Comparison of ENCODE assay signal across 12 cellular contexts in the genomic region with DNA sequence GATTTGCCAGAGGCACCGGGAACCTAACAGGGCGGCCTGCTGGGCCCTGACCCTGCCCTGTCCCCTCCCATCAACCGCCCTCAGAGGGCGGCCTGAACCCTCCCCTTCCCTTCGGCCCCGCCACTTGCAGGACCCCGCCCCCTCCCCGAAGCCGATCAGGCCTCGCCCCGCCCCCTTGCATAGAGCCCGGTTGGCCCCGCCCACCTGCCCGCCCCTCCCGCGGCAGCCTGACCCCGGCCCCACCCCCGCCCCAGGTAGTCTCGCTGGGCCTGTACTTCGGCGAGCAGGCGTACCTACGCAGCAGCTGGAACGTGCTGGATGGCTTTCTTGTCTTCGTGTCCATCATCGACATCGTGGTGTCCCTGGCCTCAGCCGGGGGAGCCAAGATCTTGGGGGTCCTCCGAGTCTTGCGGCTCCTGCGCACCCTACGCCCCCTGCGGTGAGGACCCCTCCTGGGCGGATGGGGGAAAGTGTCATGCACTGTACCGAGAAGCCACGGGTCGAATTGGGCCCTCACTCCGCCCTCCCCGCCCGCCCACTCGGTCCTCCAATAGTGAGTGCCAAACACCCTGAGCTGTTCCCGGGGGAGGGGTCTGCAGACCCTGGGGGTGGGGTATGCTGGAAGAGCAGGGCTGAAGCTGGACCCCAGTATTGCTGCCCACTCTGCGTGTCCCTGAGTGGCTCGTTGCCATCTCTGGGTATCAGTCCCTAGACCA.
A peak's percentile ranks its signal among the peaks of the same experiment; 100 is the strongest.
DNase-seq lines count a peak whose midpoint lies in the region; ATAC-seq and TF ChIP-seq lines count a peak whose summit lies in the region.
"Had no signal": no experiment of that assay in that cellular context is flagged by ENCODE, and none has a peak within 500 bp of the region (broad histone marks: within the 10 kb centered on the region; RNA-seq: fewer than 3 reads in every experiment).

No MANE protein-coding gene starts in this region.

- H3K36me3 Mint-ChIP-seq in nephron progenitor cell (ENCODE audit: low read depth) = peaks cover 11% of the 10 kb centered on the region

- H3K9me3 Mint-ChIP-seq in nephron progenitor cell = peaks cover 4% of the 10 kb centered on the region

- H3K4me3 Mint-ChIP-seq in nephron progenitor cell = no peak overlapping the region

- peaks cover 28% of the 10 kb centered on the region for H3K27me3 Mint-ChIP-seq in nephron progenitor cell (ENCODE audit: low read depth, poor library complexity)

- H3K4me1 Mint-ChIP-seq in nephron progenitor cell = peaks cover 24% of the 10 kb centered on the region

- TF ChIP-seq CTCF in nephron progenitor cell (IDR thresholded peaks at IDR 0.05) = no peak

- DNase-seq in DMS53 treated with DMSO at 0.1 percent for 48 hours (lab: John Stamatoyannopoulos, UW; ENCODE audit: unreplicated experiment) = peak; percentile 62
- DNase-seq in NCI-H774 (lab: John Stamatoyannopoulos, UW) = peak; percentile 21
- peak; percentile 38 for DNase-seq in activated naive CD4-positive, alpha-beta T cell treated with anti-CD3 and anti-CD28 coated beads, Interleukin-2, amount 50 U/mL, for 16 hours
- peak; percentile 85 for DNase-seq in nephron progenitor cell
- DNase-seq in cerebellum (ENCODE audit: low spot score) = no peak
- DNase-seq in NCI-H2081 treated with DMSO at 0.1 percent for 48 hours (lab: John Stamatoyannopoulos, UW) = no peak
- DNase-seq: aorta, midbrain, NCI-H1092 treated with DMSO at 0.1 percent for 48 hours, upper lobe of right lung had no signal

- ATAC-seq in GM21619 (IDR thresholded peaks at IDR 0.05; ENCODE audit: unreplicated experiment) = no peak
- no peak for ATAC-seq in GM18520 (IDR thresholded peaks at IDR 0.05; ENCODE audit: unreplicated experiment)
- ATAC-seq: upper lobe of right lung had no signal

- no peak overlapping the region for H3K27ac Mint-ChIP-seq in nephron progenitor cell

Comparison
In these comparisons a context has a peak if more than half of its experiments do, and no peak if none do; other contexts are left out.
1. DNase-seq: peak in DMS53 treated with DMSO at 0.1 percent for 48 hours (single experiment), NCI-H774 (single experiment), activated naive CD4-positive, alpha-beta T cell treated with anti-CD3 and anti-CD28 coated beads, Interleukin-2, amount 50 U/mL, for 16 hours (single experiment) and nephron progenitor cell (single experiment); none in cerebellum (single experiment) and NCI-H2081 treated with DMSO at 0.1 percent for 48 hours (single experiment).